In the genomic region with DNA sequence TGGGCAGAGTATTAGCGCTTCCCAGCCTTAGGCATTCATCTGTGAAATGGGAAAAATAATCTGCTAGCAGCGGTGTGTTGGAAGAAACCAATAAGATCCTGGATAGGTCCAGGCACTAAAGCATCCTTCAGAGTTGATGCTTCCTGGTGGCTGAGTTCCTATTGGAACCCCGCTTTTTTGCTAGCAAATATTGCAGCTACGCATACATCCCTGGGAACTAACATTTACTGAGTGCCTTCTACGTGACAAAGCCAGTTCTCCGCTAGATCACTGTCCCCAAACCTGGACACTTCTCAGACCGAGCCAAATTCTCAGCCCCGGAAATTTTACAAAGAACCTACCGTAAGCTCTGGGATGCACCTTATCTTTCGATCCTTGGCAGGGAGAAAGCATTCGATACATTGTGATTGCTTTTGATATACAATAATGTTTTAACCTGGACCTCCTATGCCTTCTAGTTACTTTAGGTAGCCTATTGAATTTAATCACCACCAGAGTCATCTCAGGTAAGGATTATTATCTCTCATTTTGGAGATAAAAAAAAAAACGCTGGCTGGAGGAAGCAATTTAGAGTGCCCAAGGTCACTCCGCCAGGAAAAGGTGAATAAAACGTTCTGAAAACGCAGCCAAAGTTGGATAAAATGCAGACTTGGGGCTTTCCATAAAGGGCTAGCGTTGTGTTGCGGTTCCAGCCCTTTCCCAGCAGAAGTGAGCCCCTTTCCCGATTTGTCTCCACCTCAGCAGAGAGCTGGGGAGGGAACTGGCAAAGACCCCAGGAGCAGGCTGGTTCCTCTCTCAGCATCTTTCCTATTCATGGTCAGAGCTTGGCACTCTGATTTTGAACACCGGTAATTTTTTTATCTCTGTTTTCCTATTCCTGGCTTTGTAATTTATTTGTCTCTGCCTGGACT, we compare ENCODE assay signal across 1 cellular context.
TF ChIP-seq lines count a peak whose summit lies in the region.

No MANE protein-coding gene starts in this region.

TF ChIP-seq in IMR-90, 13 proteins besides CTCF, POLR2A, EP300 and RAD21:
- no peak for TF ChIP-seq MAZ (IDR thresholded peaks at IDR 0.05; ENCODE audit: borderline replicate concordance, low read depth, low read length)
- TF ChIP-seq RCOR1 (IDR thresholded peaks at IDR 0.05; ENCODE audit: insufficient replicate concordance, low read length) = no peak
- TF ChIP-seq SMC3 (IDR thresholded peaks at IDR 0.05; ENCODE audit: low read depth, low read length) = no peak
- TF ChIP-seq CEBPB (IDR thresholded peaks at IDR 0.05; ENCODE audit: low read depth, low read length) = no peak
- TF ChIP-seq BHLHE40 (IDR thresholded peaks at IDR 0.05; ENCODE audit: low read depth, low read length) = no peak
- TF ChIP-seq MAFK (IDR thresholded peaks at IDR 0.05; ENCODE audit: low read depth, low read length) = no peak
- no peak for TF ChIP-seq CHD1 (IDR thresholded peaks at IDR 0.05; ENCODE audit: low read depth, low read length)
- no peak for TF ChIP-seq MXI1 (IDR thresholded peaks at IDR 0.05; ENCODE audit: borderline replicate concordance, low read depth, low read length)
- TF ChIP-seq, protein P1, sequence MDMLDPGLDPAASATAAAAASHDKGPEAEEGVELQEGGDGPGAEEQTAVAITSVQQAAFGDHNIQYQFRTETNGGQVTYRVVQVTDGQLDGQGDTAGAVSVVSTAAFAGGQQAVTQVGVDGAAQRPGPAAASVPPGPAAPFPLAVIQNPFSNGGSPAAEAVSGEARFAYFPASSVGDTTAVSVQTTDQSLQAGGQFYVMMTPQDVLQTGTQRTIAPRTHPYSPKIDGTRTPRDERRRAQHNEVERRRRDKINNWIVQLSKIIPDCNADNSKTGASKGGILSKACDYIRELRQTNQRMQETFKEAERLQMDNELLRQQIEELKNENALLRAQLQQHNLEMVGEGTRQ (IDR thresholded peaks at IDR 0.05; ENCODE audit: low read depth, low read length) = no peak
- TF ChIP-seq, protein P2, sequence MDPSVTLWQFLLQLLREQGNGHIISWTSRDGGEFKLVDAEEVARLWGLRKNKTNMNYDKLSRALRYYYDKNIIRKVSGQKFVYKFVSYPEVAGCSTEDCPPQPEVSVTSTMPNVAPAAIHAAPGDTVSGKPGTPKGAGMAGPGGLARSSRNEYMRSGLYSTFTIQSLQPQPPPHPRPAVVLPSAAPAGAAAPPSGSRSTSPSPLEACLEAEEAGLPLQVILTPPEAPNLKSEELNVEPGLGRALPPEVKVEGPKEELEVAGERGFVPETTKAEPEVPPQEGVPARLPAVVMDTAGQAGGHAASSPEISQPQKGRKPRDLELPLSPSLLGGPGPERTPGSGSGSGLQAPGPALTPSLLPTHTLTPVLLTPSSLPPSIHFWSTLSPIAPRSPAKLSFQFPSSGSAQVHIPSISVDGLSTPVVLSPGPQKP (IDR thresholded peaks at IDR 0.05; ENCODE audit: borderline replicate concordance, low read depth, low read length) = no peak
- no peak for TF ChIP-seq NFE2L2 (IDR thresholded peaks at IDR 0.05; ENCODE audit: low read depth, low read length)
- TF ChIP-seq RFX5 (IDR thresholded peaks at IDR 0.05; ENCODE audit: low read depth, low read length) = no peak
- TF ChIP-seq FOS (IDR thresholded peaks at IDR 0.05; ENCODE audit: low read depth, low read length) = no peak
